ENCODE assay signal across 19 cellular contexts in the genomic region with DNA sequence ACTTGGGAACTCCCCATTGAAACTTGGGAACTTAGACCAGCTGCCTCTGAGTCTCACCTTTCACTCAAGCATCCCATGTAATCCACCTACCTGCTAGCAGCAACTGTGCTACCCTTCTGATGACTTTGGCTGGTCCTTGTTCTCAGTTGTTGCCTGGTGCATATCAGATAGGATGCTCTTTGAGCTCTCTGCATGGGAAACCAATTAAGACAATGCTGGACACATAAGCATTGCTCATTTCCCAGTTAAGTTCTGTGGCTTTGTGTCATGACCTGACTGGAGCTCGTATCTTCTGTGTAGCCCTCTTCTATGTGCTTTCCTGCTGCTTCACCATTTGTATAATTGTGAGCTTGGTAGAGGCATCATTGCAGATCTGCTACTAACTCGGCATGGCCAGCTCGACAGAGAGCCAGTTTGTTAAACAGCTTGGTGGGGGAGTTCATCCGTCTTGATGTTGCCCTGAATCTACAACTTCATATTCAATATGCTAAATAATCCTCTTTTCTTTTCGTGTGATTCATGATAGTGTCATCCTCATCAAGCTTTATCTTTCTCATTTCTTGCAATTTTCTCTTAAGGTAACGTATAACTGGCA.
DNase-seq lines count a peak whose midpoint lies in the region; ATAC-seq, FAIRE-seq and TF ChIP-seq lines count a peak whose summit lies in the region.
"Had no signal": no experiment of that assay in that cellular context is flagged by ENCODE, and none has a peak within 500 bp of the region (broad histone marks: within the 10 kb centered on the region; RNA-seq: fewer than 3 reads in every experiment).

No MANE protein-coding gene starts in this region.

- no peak overlapping the region for H3K4me3 ChIP-seq in BLaER1 treated with 17β-estradiol and CSF1 and Interleukin-3, amounts not matched to agents 10 nM and 100 nM
- H3K4me3 ChIP-seq in bronchial epithelial cell (ENCODE audit: low read depth, low read length): no peak overlapping the region
- peak overlapping the region; percentile 14 for H3K4me3 ChIP-seq in osteoblast (ENCODE audit: insufficient read depth, low read length)
- H3K4me3 ChIP-seq: adrenal gland, left ventricle myocardium inferior, stomach, vagina had no signal

- H3K27me3 Mint-ChIP-seq in natural killer cell treated with Interleukin-12 subunit alpha and Interleukin-12 subunit beta and Interleukin-15 and Interleukin-18, amount 100 ng/mL, for 72 hours: peaks cover 0 to 14% of the 10 kb centered on the region in 2 donors
- H3K27me3 Mint-ChIP-seq: activated B cell treated with CpG ODN at 0.5 μM for 24 hours had no signal

- no peaks in the 10 kb centered on the region for H3K36me3 ChIP-seq in BLaER1 treated with 17β-estradiol and CSF1 and Interleukin-3, amounts not matched to agents 10 nM and 100 nM
- H3K36me3 ChIP-seq in bronchial epithelial cell (ENCODE audit: control insufficient read depth, insufficient read depth, low read length) (no peaks in the 10 kb centered on the region), osteoblast (ENCODE audit: insufficient read depth, low read length) (no peaks in the 10 kb centered on the region)
- H3K36me3 ChIP-seq: adrenal gland, left ventricle myocardium inferior, stomach, vagina had no signal

- H3K36me3 Mint-ChIP-seq in natural killer cell treated with Interleukin-12 subunit alpha and Interleukin-12 subunit beta and Interleukin-15 and Interleukin-18, amount 100 ng/mL, for 72 hours: no peaks in the 10 kb centered on the region

- H3K4me1 Mint-ChIP-seq in natural killer cell treated with Interleukin-12 subunit alpha and Interleukin-12 subunit beta and Interleukin-15 and Interleukin-18, amount 100 ng/mL, for 72 hours (ENCODE audit: low read depth in 2 of 2): peaks cover 12 to 27% of the 10 kb centered on the region in 2 donors

- DNase-seq in LHCN-M2 (ENCODE audit: low read depth): peak; percentile 87
- DNase-seq in bronchial epithelial cell (ENCODE audit: low read depth): peak; percentile 61
- no peak for DNase-seq in osteoblast (ENCODE audit: insufficient read length, low spot score, missing footprints)
- DNase-seq in H54 (ENCODE audit: insufficient read length, low spot score): no peak
- no peak for DNase-seq in NCI-H82 treated with DMSO at 0.1 percent for 48 hours (lab: John Stamatoyannopoulos, UW; ENCODE audit: unreplicated experiment)
- DNase-seq in natural killer cell treated with Interleukin-12 subunit alpha and Interleukin-12 subunit beta and Interleukin-15 and Interleukin-18, amount 100 ng/mL, for 72 hours (ENCODE audit: low spot score): no peak
- DNase-seq: activated B cell treated with CpG ODN at 0.5 μM for 24 hours; adrenal gland; C1 segment of cervical spinal cord; left ventricle myocardium inferior; NCI-H2081 treated with DMSO at 0.1 percent for 48 hours; stimulated activated CD4-positive, alpha-beta T cell treated with anti-CD3 and anti-CD28 coated beads, Interleukin-15, amount 100 ng/mL, for 24 hours; stomach had no signal

- no peaks in the 10 kb centered on the region for H3K27me3 ChIP-seq in BLaER1 treated with 17β-estradiol and CSF1 and Interleukin-3, amounts not matched to agents 10 nM and 100 nM
- no peaks in the 10 kb centered on the region for H3K27me3 ChIP-seq in bronchial epithelial cell (ENCODE audit: control insufficient read depth, insufficient read depth, low read length)
- H3K27me3 ChIP-seq in osteoblast (ENCODE audit: insufficient read depth, low read length): no peaks in the 10 kb centered on the region
- H3K27me3 ChIP-seq: adrenal gland, stomach, vagina had no signal

- no peak overlapping the region for H3K27ac ChIP-seq in BLaER1 treated with 17β-estradiol and CSF1 and Interleukin-3, amounts not matched to agents 10 nM and 100 nM
- H3K27ac ChIP-seq in osteoblast (ENCODE audit: low read depth, low read length): peak overlapping the region; percentile 97
- H3K27ac ChIP-seq: left ventricle myocardium inferior, stomach, vagina had no signal

- H3K27ac Mint-ChIP-seq in natural killer cell treated with Interleukin-12 subunit alpha and Interleukin-12 subunit beta and Interleukin-15 and Interleukin-18, amount 100 ng/mL, for 72 hours: no peak overlapping the region
- H3K27ac Mint-ChIP-seq: activated B cell treated with CpG ODN at 0.5 μM for 24 hours; activated T-helper 2 cell treated with anti-CD3 and anti-CD28 coated beads, Interferon-gamma antibody, Interleukin-2, Interleukin-4, amounts not matched to agents 10 μg/mL and 5 μg/mL and 100 μg/mL, durations not matched to agents 14 hours and 24 hours and 36 hours; T-helper 1 cell treated with Interleukin-12 subunit alpha and Interleukin-12 subunit beta and Interleukin-4 antibody, amounts not matched to agents 30 μg/mL and 1 μg/mL, for 36 hours had no signal

- no peak overlapping the region for H2AFZ ChIP-seq in osteoblast (ENCODE audit: low read length)

- H3K4me2 ChIP-seq in BLaER1 treated with 17β-estradiol and CSF1 and Interleukin-3, amounts not matched to agents 10 nM and 100 nM: peak overlapping the region in 7 of 11 experiments; percentile 25 to 44 (median 36); a peak in 8 of 22 replicates
- H3K4me2 ChIP-seq in osteoblast (ENCODE audit: insufficient read depth, low read length): peak overlapping the region; percentile 75

- no peak for ATAC-seq in HG03025 (IDR thresholded peaks at IDR 0.05; ENCODE audit: low FRiP score, unreplicated experiment)
- no peak for ATAC-seq in natural killer cell treated with Interleukin-12 subunit alpha and Interleukin-12 subunit beta and Interleukin-15 and Interleukin-18, amount 100 ng/mL, for 72 hours

- H4K20me1 ChIP-seq in BLaER1 treated with 17β-estradiol and CSF1 and Interleukin-3, amounts not matched to agents 10 nM and 100 nM: no peaks in the 10 kb centered on the region
- H4K20me1 ChIP-seq in osteoblast (ENCODE audit: insufficient read depth, low read length): no peaks in the 10 kb centered on the region

- H3K9me3 ChIP-seq in BLaER1 treated with 17β-estradiol and CSF1 and Interleukin-3, amounts not matched to agents 10 nM and 100 nM (replicated peaks in 1 of 11): no peaks in the 10 kb centered on the region
- no peaks in the 10 kb centered on the region for H3K9me3 ChIP-seq in osteoblast (ENCODE audit: low read depth, low read length)
- H3K9me3 ChIP-seq: adrenal gland, left ventricle myocardium inferior, stomach, vagina had no signal

- TF ChIP-seq POLR2A in H54 (IDR thresholded peaks at IDR 0.05; ENCODE audit: low read depth, low read length): no peak

- H3K79me2 ChIP-seq in osteoblast (ENCODE audit: insufficient read depth, low read length): no peaks in the 10 kb centered on the region

- FAIRE-seq in bronchial epithelial cell (lab: Jason Lieb, UNC): no peak
- no peak for FAIRE-seq in H54 (lab: Jason Lieb, UNC)
- FAIRE-seq: colon had no signal

- TF ChIP-seq CTCF in bronchial epithelial cell (IDR thresholded peaks at IDR 0.05; ENCODE audit: insufficient read depth, low read length, severe bottlenecking): no peak
- TF ChIP-seq CTCF in osteoblast (IDR thresholded peaks at IDR 0.05; ENCODE audit: extremely low read depth, low read depth, low read length): no peak

- no peak overlapping the region for H3K9ac ChIP-seq in BLaER1 treated with 17β-estradiol and CSF1 and Interleukin-3, amounts not matched to agents 10 nM and 100 nM

- no peaks in the 10 kb centered on the region for H3K9me3 Mint-ChIP-seq in natural killer cell treated with Interleukin-12 subunit alpha and Interleukin-12 subunit beta and Interleukin-15 and Interleukin-18, amount 100 ng/mL, for 72 hours
- H3K9me3 Mint-ChIP-seq: activated B cell treated with CpG ODN at 0.5 μM for 24 hours; activated T-helper 2 cell treated with anti-CD3 and anti-CD28 coated beads, Interferon-gamma antibody, Interleukin-2, Interleukin-4, amounts not matched to agents 10 μg/mL and 5 μg/mL and 100 μg/mL, durations not matched to agents 14 hours and 24 hours and 36 hours; T-helper 1 cell treated with Interleukin-12 subunit alpha and Interleukin-12 subunit beta and Interleukin-4 antibody, amounts not matched to agents 30 μg/mL and 1 μg/mL, for 36 hours had no signal

- H3K4me3 Mint-ChIP-seq in natural killer cell treated with Interleukin-12 subunit alpha and Interleukin-12 subunit beta and Interleukin-15 and Interleukin-18, amount 100 ng/mL, for 72 hours: no peak overlapping the region
- H3K4me3 Mint-ChIP-seq: activated B cell treated with CpG ODN at 0.5 μM for 24 hours; T-helper 1 cell treated with Interleukin-12 subunit alpha and Interleukin-12 subunit beta and Interleukin-4 antibody, amounts not matched to agents 30 μg/mL and 1 μg/mL, for 36 hours had no signal

- H3K4me1 ChIP-seq in BLaER1 treated with 17β-estradiol and CSF1 and Interleukin-3, amounts not matched to agents 10 nM and 100 nM: peaks cover 7 to 17% (median 12%) of the 10 kb centered on the region in 10 experiments; a peak in 19 of 20 replicates
- peaks cover 75% of the 10 kb centered on the region for H3K4me1 ChIP-seq in osteoblast (ENCODE audit: insufficient read depth, low read length)
- H3K4me1 ChIP-seq: adrenal gland, left ventricle myocardium inferior had no signal

Comparison
In these comparisons a context has a peak if more than half of its experiments do, and no peak if none do; other contexts are left out.
1. DNase-seq: peak in LHCN-M2 (single experiment) and bronchial epithelial cell (single experiment); none in osteoblast (single experiment), H54 (single experiment), NCI-H82 treated with DMSO at 0.1 percent for 48 hours (single experiment) and natural killer cell treated with Interleukin-12 subunit alpha and Interleukin-12 subunit beta and Interleukin-15 and Interleukin-18, amount 100 ng/mL, for 72 hours (single experiment).